In genomic region chr1:167219646-167220536, GRCh38 we compare ENCODE assay signal across 8 cellular contexts. TPM values are rescaled to one million over a fixed set of nuclear protein-coding genes. Genes with fewer than 3 reads are reported as not detected.
DNase-seq lines count a peak whose midpoint lies in the region; ATAC-seq and TF ChIP-seq lines count a peak whose summit lies in the region.

No MANE protein-coding gene starts in this region.

- H3K79me2 ChIP-seq in Loucy (ENCODE audit: insufficient read depth, low read length) = peaks cover 50% of the 10 kb centered on the region

- H2AFZ ChIP-seq in Loucy (ENCODE audit: low read length) = peak overlapping the region; percentile 96

- peak overlapping the region; percentile 74 for H3K4me2 ChIP-seq in Loucy (ENCODE audit: low read depth, low read length, poor library complexity, severe bottlenecking)

- POLR2A ChIA-PET in RWPE1 (lab: Yijun Ruan, JAX; ENCODE audit: low non-redundant PET) = interaction anchor here (0.6 to 1.0 kb wide), 3 partner anchors 13 to 57 kb away, joined by 3 to 4 read pairs (median 3); no protein-coding TSS in a partner anchor

- ATAC-seq in stimulated activated naive CD8-positive, alpha-beta T cell treated with anti-CD3 and anti-CD28 coated beads, Interleukin-15, amount 100 ng/mL, for 72 hours = peak; percentile 57

- H3K9me3 Mint-ChIP-seq in nephron progenitor cell = peaks cover 11% of the 10 kb centered on the region
- H3K9me3 Mint-ChIP-seq in stimulated activated naive CD8-positive, alpha-beta T cell treated with anti-CD3 and anti-CD28 coated beads, Interleukin-15, amount 100 ng/mL, for 72 hours = peaks cover 4 to 7% of the 10 kb centered on the region in 2 donors

- H3F3A ChIP-seq in Loucy (ENCODE audit: low read depth) = peaks cover 14% of the 10 kb centered on the region

- peak overlapping the region; percentile 97 for H3K4me3 Mint-ChIP-seq in nephron progenitor cell
- H3K4me3 Mint-ChIP-seq in stimulated activated naive CD8-positive, alpha-beta T cell treated with anti-CD3 and anti-CD28 coated beads, Interleukin-15, amount 100 ng/mL, for 72 hours = peak overlapping the region; percentile 92 to 94

- H3K36me3 ChIP-seq in H7 (replicated peaks; ENCODE audit: control insufficient read depth, insufficient read depth, low read length) (no peaks in the 10 kb centered on the region), Loucy (ENCODE audit: insufficient read depth, low read length) (no peaks in the 10 kb centered on the region)

- H3K4me1 Mint-ChIP-seq in nephron progenitor cell = peaks cover 39% of the 10 kb centered on the region
- peaks cover 36% of the 10 kb centered on the region for H3K4me1 Mint-ChIP-seq in stimulated activated naive CD8-positive, alpha-beta T cell treated with anti-CD3 and anti-CD28 coated beads, Interleukin-15, amount 100 ng/mL, for 72 hours

- H4K20me1 ChIP-seq in Loucy (ENCODE audit: insufficient read depth, low read length, poor library complexity, severe bottlenecking) = peaks cover 31% of the 10 kb centered on the region

- H3K36me3 Mint-ChIP-seq in nephron progenitor cell (ENCODE audit: low read depth) = peaks cover 7% of the 10 kb centered on the region

- CTCF ChIA-PET in RWPE1 (lab: Yijun Ruan, JAX) = interaction anchor here (0.5 to 1.0 kb wide), 11 partner anchors 14 to 495 kb away, joined by 3 to 8 read pairs (median 3); no protein-coding TSS in a partner anchor

- H3K9me2 ChIP-seq in Loucy (replicated peaks; ENCODE audit: low read depth, low read length) = no peaks in the 10 kb centered on the region

- H3K4me3 ChIP-seq in H7 (ENCODE audit: insufficient read depth, low read depth, low read length) (peak overlapping the region; percentile 53), Loucy (ENCODE audit: low read length, poor library complexity, severe bottlenecking) (peak overlapping the region; percentile 97)

- peak overlapping the region; percentile 97 for H3K27ac ChIP-seq in RWPE1

- TF ChIP-seq CTCF in Loucy (conservative IDR thresholded peaks at IDR 0.05; ENCODE audit: low read length) (no peak), RWPE1 (conservative IDR thresholded peaks at IDR 0.05; ENCODE audit: low read depth) (no peak), nephron progenitor cell (IDR thresholded peaks at IDR 0.05) (no peak)

- peak; percentile 97 for DNase-seq in ELF-1 (ENCODE audit: low read depth, low spot score)
- peak; percentile 82 for DNase-seq in H7
- peak; percentile 77 for DNase-seq in RWPE1 (ENCODE audit: low spot score)
- DNase-seq in activated T-helper 9 cell treated with anti-CD3 and anti-CD28 coated beads, Interleukin-2, amount 50 U/mL, for 16 hours (ENCODE audit: low read depth) = peak; percentile 82
- peak; percentile 18 for DNase-seq in fibroblast of the conjunctiva (ENCODE audit: low read depth)
- peak; percentile 88 for DNase-seq in nephron progenitor cell
- DNase-seq in stimulated activated naive CD8-positive, alpha-beta T cell treated with anti-CD3 and anti-CD28 coated beads, Interleukin-15, amount 100 ng/mL, for 72 hours = peak; percentile 88 to 91

- H3K27me3 ChIP-seq in H7 (ENCODE audit: control insufficient read depth, insufficient read depth, low read length) (no peaks in the 10 kb centered on the region), Loucy (ENCODE audit: insufficient read depth, low read length, poor library complexity, severe bottlenecking) (no peaks in the 10 kb centered on the region)

- peak overlapping the region; percentile 94 for H3K27ac Mint-ChIP-seq in nephron progenitor cell
- peak overlapping the region; percentile 98 to 100 for H3K27ac Mint-ChIP-seq in stimulated activated naive CD8-positive, alpha-beta T cell treated with anti-CD3 and anti-CD28 coated beads, Interleukin-15, amount 100 ng/mL, for 72 hours

- no peaks in the 10 kb centered on the region for H3K27me3 Mint-ChIP-seq in nephron progenitor cell (ENCODE audit: low read depth, poor library complexity)
- H3K27me3 Mint-ChIP-seq in stimulated activated naive CD8-positive, alpha-beta T cell treated with anti-CD3 and anti-CD28 coated beads, Interleukin-15, amount 100 ng/mL, for 72 hours = no peaks in the 10 kb centered on the region

- no peaks in the 10 kb centered on the region for H3K9me3 ChIP-seq in Loucy (ENCODE audit: insufficient read depth, low read depth, low read length)

- H3K4me1 ChIP-seq in Loucy (ENCODE audit: insufficient read depth, low read length, poor library complexity, severe bottlenecking) = peaks cover 43% of the 10 kb centered on the region

- H3K9ac ChIP-seq in Loucy (ENCODE audit: low read depth, low read length, poor library complexity, severe bottlenecking) = peak overlapping the region; percentile 91

RNA-seq across cellular contexts. Expression of gene POU2F1, which starts 0.8 kb away (rescaled TPM):
- 21.5 and 28.8 TPM in 2 replicates for total RNA-seq in H7 (2014; rRNA removed; shearing (Covaris generic))

Comparison
In these comparisons a context has a peak if more than half of its experiments do, and no peak if none do; other contexts are left out.
1. Peak in every context shown above with its lines: DNase-seq, ATAC-seq, H3K4me3 ChIP-seq and H3K27ac ChIP-seq.
2. DNase-seq: peak in every context shown above with its lines; median percentile 97 in ELF-1; 90 in stimulated activated naive CD8-positive, alpha-beta T cell treated with anti-CD3 and anti-CD28 coated beads, Interleukin-15, amount 100 ng/mL, for 72 hours; 88 in nephron progenitor cell; 82 in H7; 82 in activated T-helper 9 cell treated with anti-CD3 and anti-CD28 coated beads, Interleukin-2, amount 50 U/mL, for 16 hours; 77 in RWPE1; 18 in fibroblast of the conjunctiva.